ENCODE assay signal across 12 cellular contexts in the genomic region with DNA sequence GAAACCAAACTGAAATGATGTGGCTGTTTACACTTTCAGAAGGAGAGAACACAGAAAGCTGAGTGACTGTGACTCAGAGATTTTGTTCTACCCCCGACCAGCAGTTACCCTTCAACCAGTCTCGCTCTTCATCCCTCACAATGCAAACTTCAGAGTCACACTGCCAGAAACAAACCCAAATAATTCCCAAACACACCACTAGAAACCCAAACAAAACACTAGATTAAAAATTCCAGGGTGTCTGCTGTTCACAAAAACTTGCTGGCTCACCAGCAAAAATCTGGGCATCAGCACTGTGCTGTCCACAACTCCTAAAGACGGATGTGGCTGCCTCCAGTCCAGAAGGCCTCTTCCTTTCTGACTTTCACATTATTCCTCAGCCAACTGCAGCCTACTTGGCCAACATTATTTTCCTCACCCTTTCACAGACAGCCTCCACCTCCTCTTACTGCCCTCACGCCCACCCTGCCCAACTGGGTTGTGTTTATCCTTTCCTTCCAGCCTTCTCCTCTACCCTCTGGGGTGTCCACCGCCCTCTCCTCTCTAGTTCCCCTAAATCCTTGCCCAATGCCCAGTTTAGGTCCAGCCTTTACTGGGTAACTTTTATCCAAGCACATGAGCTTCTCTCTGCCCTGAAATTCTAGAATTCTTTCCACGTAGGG.
DNase-seq lines count a peak whose midpoint lies in the region; ATAC-seq, FAIRE-seq and TF ChIP-seq lines count a peak whose summit lies in the region.
"Had no signal": no experiment of that assay in that cellular context is flagged by ENCODE, and none has a peak within 500 bp of the region (broad histone marks: within the 10 kb centered on the region; RNA-seq: fewer than 3 reads in every experiment).

No MANE protein-coding gene starts in this region.

- peak; percentile 52 for FAIRE-seq in bronchial epithelial cell (lab: Jason Lieb, UNC)
- no peak for FAIRE-seq in RCC 7860 (lab: Jason Lieb, UNC)

- TF ChIP-seq CTCF in bronchial epithelial cell (IDR thresholded peaks at IDR 0.05; ENCODE audit: insufficient read depth, low read length, severe bottlenecking) = no peak
- no peak for TF ChIP-seq CTCF in osteoblast (IDR thresholded peaks at IDR 0.05; ENCODE audit: extremely low read depth, low read depth, low read length)

- H3K4me2 ChIP-seq in osteoblast (ENCODE audit: insufficient read depth, low read length) = peak overlapping the region; percentile 40

- H3K36me3 ChIP-seq in bronchial epithelial cell (ENCODE audit: control insufficient read depth, insufficient read depth, low read length) (no peaks in the 10 kb centered on the region), osteoblast (ENCODE audit: insufficient read depth, low read length) (no peaks in the 10 kb centered on the region)
- H3K36me3 ChIP-seq: right lobe of liver had no signal

- no peaks in the 10 kb centered on the region for H4K20me1 ChIP-seq in osteoblast (ENCODE audit: insufficient read depth, low read length)

- no peak overlapping the region for H3K27ac ChIP-seq in osteoblast (ENCODE audit: low read depth, low read length)
- H3K27ac ChIP-seq: right lobe of liver had no signal

- H3K79me2 ChIP-seq in osteoblast (ENCODE audit: insufficient read depth, low read length) = no peaks in the 10 kb centered on the region

- peak overlapping the region; percentile 64 for H2AFZ ChIP-seq in osteoblast (ENCODE audit: low read length)

- DNase-seq in bronchial epithelial cell (ENCODE audit: low read depth) = no peak
- DNase-seq in osteoblast (ENCODE audit: insufficient read length, low spot score, missing footprints) = no peak
- DNase-seq in RCC 7860 (ENCODE audit: low spot score) = no peak
- no peak for DNase-seq in superior temporal gyrus (ENCODE audit: extremely low spot score)
- DNase-seq: activated CD8-positive, alpha-beta memory T cell treated with anti-CD3 and anti-CD28 coated beads, Interleukin-2, amount 50 U/mL, for 48 hours; CD4-positive, alpha-beta memory T cell; NCI-H2171 treated with DMSO at 0.1 percent for 48 hours; right lobe of liver had no signal

- H3K4me1 ChIP-seq in osteoblast (ENCODE audit: insufficient read depth, low read length) = no peaks in the 10 kb centered on the region
- H3K4me1 ChIP-seq: right lobe of liver had no signal

- no peak overlapping the region for H3K4me3 ChIP-seq in bronchial epithelial cell (ENCODE audit: low read depth, low read length)
- no peak overlapping the region for H3K4me3 ChIP-seq in osteoblast (ENCODE audit: insufficient read depth, low read length)
- H3K4me3 ChIP-seq: right lobe of liver had no signal

- ATAC-seq in GM19324 (IDR thresholded peaks at IDR 0.05; ENCODE audit: low FRiP score, unreplicated experiment) (peak; percentile 68), HG02973 (IDR thresholded peaks at IDR 0.05; ENCODE audit: unreplicated experiment) (peak; percentile 53), HG02623 (IDR thresholded peaks at IDR 0.05; ENCODE audit: unreplicated experiment) (no peak), GM19467 (IDR thresholded peaks at IDR 0.05; ENCODE audit: unreplicated experiment) (no peak)
- ATAC-seq: right lobe of liver had no signal

- H3K9me3 ChIP-seq in osteoblast (ENCODE audit: low read depth, low read length) = no peaks in the 10 kb centered on the region
- H3K9me3 ChIP-seq: right lobe of liver had no signal

- H3K27me3 ChIP-seq in bronchial epithelial cell (ENCODE audit: control insufficient read depth, insufficient read depth, low read length) = no peaks in the 10 kb centered on the region
- H3K27me3 ChIP-seq in osteoblast (ENCODE audit: insufficient read depth, low read length) = no peaks in the 10 kb centered on the region
- H3K27me3 ChIP-seq: right lobe of liver had no signal

Comparison
In these comparisons a context has a peak if more than half of its experiments do, and no peak if none do; other contexts are left out.
1. ATAC-seq: peak in GM19324 (single experiment) and HG02973 (single experiment); none in HG02623 (single experiment) and GM19467 (single experiment).